11 cellular contexts compared by ENCODE assay signal in the genomic region with DNA sequence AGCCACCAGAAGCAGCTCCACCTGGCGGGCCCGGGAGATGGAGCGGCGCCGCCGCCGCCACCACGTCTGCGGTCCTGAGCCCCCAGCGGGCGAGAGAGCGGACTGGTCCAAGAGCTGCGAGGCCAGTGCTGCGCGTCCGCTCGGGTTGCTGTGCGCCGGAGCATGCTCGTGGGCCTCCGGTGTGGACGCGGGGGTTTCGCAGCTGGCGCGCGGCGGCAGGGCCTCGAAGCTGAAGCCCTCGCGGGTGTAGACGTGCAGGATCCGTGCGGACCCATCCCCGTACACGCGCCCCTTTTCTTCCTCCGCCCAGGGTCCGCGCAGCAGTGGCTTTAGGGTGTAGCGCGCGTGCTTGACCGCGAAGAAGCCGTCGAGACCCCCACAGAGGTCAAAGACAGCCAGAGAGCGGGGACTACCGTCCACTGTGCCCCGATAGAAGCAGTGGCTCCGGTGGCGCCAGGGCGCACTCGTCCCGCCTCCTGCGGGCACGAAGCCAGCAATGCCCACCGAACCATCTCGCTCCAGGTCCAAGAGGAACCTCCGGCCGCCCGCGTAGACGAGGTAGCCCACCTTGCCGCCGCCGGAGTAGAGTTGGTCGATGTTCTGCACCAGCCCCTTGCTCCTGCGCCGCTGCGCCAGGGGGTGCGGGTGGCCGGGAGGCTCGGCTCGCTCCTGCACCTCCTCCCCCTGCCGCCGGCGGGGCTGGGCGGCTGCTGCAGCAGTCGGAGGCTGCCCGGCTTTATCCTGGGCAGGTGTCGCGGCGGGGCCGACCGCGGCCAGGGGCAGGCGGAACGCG. TPM values are rescaled to one million over a fixed set of nuclear protein-coding genes. Genes with fewer than 3 reads are reported as not detected.
DNase-seq lines count a peak whose midpoint lies in the region; ATAC-seq and TF ChIP-seq lines count a peak whose summit lies in the region.
"Had no signal": no experiment of that assay in that cellular context is flagged by ENCODE, and none has a peak within 500 bp of the region (broad histone marks: within the 10 kb centered on the region; RNA-seq: fewer than 3 reads in every experiment).

No MANE protein-coding gene starts in this region.

- peak overlapping the region; percentile 31 for H2BK15ac ChIP-seq in neuronal stem cell (ENCODE audit: low read length)

- H3K27ac ChIP-seq in foreskin keratinocyte: no peak overlapping the region
- H3K27ac ChIP-seq in neuronal stem cell (replicated peaks; ENCODE audit: low read length): no peak overlapping the region

- H3K36me3 ChIP-seq in neuronal stem cell (replicated peaks in 1 of 2; ENCODE audit: control insufficient read depth in 2 of 2, insufficient read depth in 2 of 2, low read length in 2 of 2): no peaks in the 10 kb centered on the region

- WGBS in neuronal stem cell (ENCODE audit: extremely low coverage in 2 of 2, insufficient read length in 2 of 2, insufficient replicate concordance in 1 of 2), 2 donors: no CpG with 5 or more reads among the region's 90 CpGs

- H4K91ac ChIP-seq in neuronal stem cell (ENCODE audit: low read depth, low read length, poor library complexity): no peak overlapping the region

- H3K9ac ChIP-seq in neuronal stem cell (ENCODE audit: low read depth, low read length, poor library complexity): peak overlapping the region; percentile 2

- H3K4me3 ChIP-seq in neuronal stem cell (ENCODE audit: low read length in 2 of 2): peak overlapping the region in 1 of 2 donors; percentile 80
- H3K4me3 ChIP-seq: GM12878 had no signal

- no peak overlapping the region for H2AK5ac ChIP-seq in neuronal stem cell (ENCODE audit: low read depth, low read length)

- peak overlapping the region; percentile 84 for H3K4me2 ChIP-seq in neuronal stem cell (ENCODE audit: insufficient read depth, low read length, poor library complexity, severe bottlenecking)

- no peak overlapping the region for H3K27ac Mint-ChIP-seq in activated T-helper 1 cell treated with anti-CD3 and anti-CD28 coated beads, Interleukin-12 subunit alpha, Interleukin-12 subunit beta, Interleukin-2, Interleukin-4 antibody, amounts not matched to agents 30 ng/mL and 10 ng/mL and 1 ng/mL, durations not matched to agents 14 hours and 24 hours and 36 hours
- H3K27ac Mint-ChIP-seq in activated T-cell treated with anti-CD3 and anti-CD28 coated beads, Interleukin-2, amount 50 U/mL, for 24 hours: no peak overlapping the region

- H3K4ac ChIP-seq in neuronal stem cell (ENCODE audit: low read length): no peak overlapping the region

- ATAC-seq in foreskin keratinocyte (peak; percentile 48), GM18511 (IDR thresholded peaks at IDR 0.05; ENCODE audit: unreplicated experiment) (no peak), GM21737 (IDR thresholded peaks at IDR 0.05; ENCODE audit: unreplicated experiment) (no peak)
- ATAC-seq: GM12878, left colon had no signal

- peak overlapping the region; percentile 91 for H3K18ac ChIP-seq in neuronal stem cell (ENCODE audit: low read length)

- peak overlapping the region; percentile 80 for H3K23ac ChIP-seq in neuronal stem cell (ENCODE audit: low read depth, low read length, poor library complexity)

- H2BK120ac ChIP-seq in neuronal stem cell (ENCODE audit: low read depth, low read length): no peak overlapping the region

- H3K27me3 Mint-ChIP-seq in activated T-helper 1 cell treated with anti-CD3 and anti-CD28 coated beads, Interleukin-12 subunit alpha, Interleukin-12 subunit beta, Interleukin-2, Interleukin-4 antibody, amounts not matched to agents 30 ng/mL and 10 ng/mL and 1 ng/mL, durations not matched to agents 14 hours and 24 hours and 36 hours (ENCODE audit: insufficient read depth): peaks cover 39% of the 10 kb centered on the region
- H3K27me3 Mint-ChIP-seq in activated T-cell treated with anti-CD3 and anti-CD28 coated beads, Interleukin-2, amount 50 U/mL, for 24 hours: peaks cover 73% of the 10 kb centered on the region

- H3K14ac ChIP-seq in neuronal stem cell (ENCODE audit: low read length): no peak overlapping the region

- intact Hi-C loops in activated T-helper 1 cell treated with anti-CD3 and anti-CD28 coated beads, Interleukin-12 subunit alpha, Interleukin-12 subunit beta, Interleukin-2, Interleukin-4 antibody, amounts not matched to agents 30 ng/mL and 10 ng/mL and 1 ng/mL, durations not matched to agents 14 hours and 24 hours and 36 hours (cut with micrococcal nuclease): loop anchor here (5.0 kb wide), 1 partner anchor 118 kb away; a partner anchor contains a TSS

- no peaks in the 10 kb centered on the region for H3K4me1 Mint-ChIP-seq in activated T-helper 1 cell treated with anti-CD3 and anti-CD28 coated beads, Interleukin-12 subunit alpha, Interleukin-12 subunit beta, Interleukin-2, Interleukin-4 antibody, amounts not matched to agents 30 ng/mL and 10 ng/mL and 1 ng/mL, durations not matched to agents 14 hours and 24 hours and 36 hours (ENCODE audit: low read depth)
- H3K4me1 Mint-ChIP-seq in activated T-cell treated with anti-CD3 and anti-CD28 coated beads, Interleukin-2, amount 50 U/mL, for 24 hours (ENCODE audit: low read depth): peaks cover 4% of the 10 kb centered on the region

- H3K9me3 Mint-ChIP-seq in activated T-helper 1 cell treated with anti-CD3 and anti-CD28 coated beads, Interleukin-12 subunit alpha, Interleukin-12 subunit beta, Interleukin-2, Interleukin-4 antibody, amounts not matched to agents 30 ng/mL and 10 ng/mL and 1 ng/mL, durations not matched to agents 14 hours and 24 hours and 36 hours: no peaks in the 10 kb centered on the region
- H3K9me3 Mint-ChIP-seq in activated T-cell treated with anti-CD3 and anti-CD28 coated beads, Interleukin-2, amount 50 U/mL, for 24 hours: no peaks in the 10 kb centered on the region

- peak; percentile 39 for TF ChIP-seq CTCF in foreskin keratinocyte (conservative IDR thresholded peaks at IDR 0.05)

- H2AFZ ChIP-seq in neuronal stem cell (ENCODE audit: low read length): peak overlapping the region; percentile 83

- no peak overlapping the region for H3K4me3 Mint-ChIP-seq in activated T-helper 1 cell treated with anti-CD3 and anti-CD28 coated beads, Interleukin-12 subunit alpha, Interleukin-12 subunit beta, Interleukin-2, Interleukin-4 antibody, amounts not matched to agents 30 ng/mL and 10 ng/mL and 1 ng/mL, durations not matched to agents 14 hours and 24 hours and 36 hours
- H3K4me3 Mint-ChIP-seq in activated T-cell treated with anti-CD3 and anti-CD28 coated beads, Interleukin-2, amount 50 U/mL, for 24 hours: no peak overlapping the region

- no peaks in the 10 kb centered on the region for H3K79me1 ChIP-seq in neuronal stem cell (ENCODE audit: low read depth, low read length)

- H3K4me1 ChIP-seq in foreskin keratinocyte (peaks cover 5% of the 10 kb centered on the region), neuronal stem cell (ENCODE audit: control insufficient read depth in 2 of 2, insufficient read depth in 1 of 2, low read depth in 1 of 2, low read length in 2 of 2) (peaks cover 0 to 8% of the 10 kb centered on the region in 2 donors)

- H3K36me3 Mint-ChIP-seq in activated T-helper 1 cell treated with anti-CD3 and anti-CD28 coated beads, Interleukin-12 subunit alpha, Interleukin-12 subunit beta, Interleukin-2, Interleukin-4 antibody, amounts not matched to agents 30 ng/mL and 10 ng/mL and 1 ng/mL, durations not matched to agents 14 hours and 24 hours and 36 hours (ENCODE audit: low read depth): no peaks in the 10 kb centered on the region
- H3K36me3 Mint-ChIP-seq in activated T-cell treated with anti-CD3 and anti-CD28 coated beads, Interleukin-2, amount 50 U/mL, for 24 hours (ENCODE audit: low read depth): no peaks in the 10 kb centered on the region

- H2BK5ac ChIP-seq in neuronal stem cell (ENCODE audit: low read length): no peak overlapping the region

- no peak overlapping the region for H4K8ac ChIP-seq in neuronal stem cell (ENCODE audit: low read depth, low read length)

- no peaks in the 10 kb centered on the region for H3K9me3 ChIP-seq in neuronal stem cell (replicated peaks in 1 of 2; ENCODE audit: control insufficient read depth in 2 of 2, insufficient read depth in 1 of 2, low read depth in 1 of 2, low read length in 2 of 2)

- DNase-seq in COLO668 (lab: John Stamatoyannopoulos, UW; ENCODE audit: unreplicated experiment) (peak; percentile 57), NOMO-1 treated with dmso at 0.1 percent for 144 hours (lab: John Stamatoyannopoulos, UW; ENCODE audit: unreplicated experiment) (peak; percentile 6), foreskin keratinocyte (no peak), neuronal stem cell (ENCODE audit: low spot score) (peak; percentile 52)
- no peak for DNase-seq in activated T-helper 1 cell treated with anti-CD3 and anti-CD28 coated beads, Interleukin-12 subunit alpha, Interleukin-12 subunit beta, Interleukin-2, Interleukin-4 antibody, amounts not matched to agents 30 ng/mL and 10 ng/mL and 1 ng/mL, durations not matched to agents 14 hours and 24 hours and 36 hours (ENCODE audit: low spot score)
- DNase-seq in activated T-cell treated with anti-CD3 and anti-CD28 coated beads, Interleukin-2, amount 50 U/mL, for 24 hours: no peak

- H2BK12ac ChIP-seq in neuronal stem cell (ENCODE audit: low read length): peak overlapping the region; percentile 81

- H3K27me3 ChIP-seq in foreskin keratinocyte: peaks cover 95% of the 10 kb centered on the region
- peaks cover 7 to 89% (median 29%) of the 10 kb centered on the region in 3 experiments for H3K27me3 ChIP-seq in neuronal stem cell (ENCODE audit: control insufficient read depth in 3 of 3, insufficient read depth in 3 of 3, low read depth in 1 of 3, low read length in 3 of 3)

RNA-seq across cellular contexts. Expression of a gene that starts 1.1 kb away (rescaled TPM):
- total RNA-seq in foreskin keratinocyte: not detected in 2 replicates
- not detected in 2 replicates for polyA plus RNA-seq in foreskin keratinocyte
- 0.06 TPM for polyA plus RNA-seq in neuronal stem cell (2013, experiment 1 of 2)
- polyA plus RNA-seq in neuronal stem cell (2013, experiment 2 of 2): 0.07 TPM
- not detected in 2 replicates for total RNA-seq in activated T-helper 1 cell treated with anti-CD3 and anti-CD28 coated beads, Interleukin-12 subunit alpha, Interleukin-12 subunit beta, Interleukin-2, Interleukin-4 antibody, amounts not matched to agents 30 ng/mL and 10 ng/mL and 1 ng/mL, durations not matched to agents 14 hours and 24 hours and 36 hours
- total RNA-seq: GM12878; T-helper 1 cell treated with Interleukin-12 subunit alpha and Interleukin-12 subunit beta and Interleukin-4 antibody, amounts not matched to agents 30 ng/mL and 1 ng/mL, for 36 hours had no signal
- polyA plus RNA-seq: GM12878 had no signal

Comparison
In these comparisons a context has a peak if more than half of its experiments do, and no peak if none do; other contexts are left out.
1. DNase-seq: peak in COLO668 (single experiment), NOMO-1 treated with dmso at 0.1 percent for 144 hours (single experiment) and neuronal stem cell (single experiment); none in foreskin keratinocyte (0 of 2), activated T-helper 1 cell treated with anti-CD3 and anti-CD28 coated beads, Interleukin-12 subunit alpha, Interleukin-12 subunit beta, Interleukin-2, Interleukin-4 antibody, amounts not matched to agents 30 ng/mL and 10 ng/mL and 1 ng/mL, durations not matched to agents 14 hours and 24 hours and 36 hours (single experiment) and activated T-cell treated with anti-CD3 and anti-CD28 coated beads, Interleukin-2, amount 50 U/mL, for 24 hours (single experiment).